ENCODE assay signal across 1 cellular context in genomic region chr19:44875666-44876418, GRCh38.
TF ChIP-seq lines count a peak whose summit lies in the region.

No MANE protein-coding gene starts in this region.

TF ChIP-seq in IMR-90, 13 proteins besides CTCF, POLR2A, EP300 and RAD21:
- TF ChIP-seq BHLHE40 (IDR thresholded peaks at IDR 0.05; ENCODE audit: low read depth, low read length): no peak
- no peak for TF ChIP-seq SMC3 (IDR thresholded peaks at IDR 0.05; ENCODE audit: low read depth, low read length)
- TF ChIP-seq FOS (IDR thresholded peaks at IDR 0.05; ENCODE audit: low read depth, low read length): no peak
- TF ChIP-seq CHD1 (IDR thresholded peaks at IDR 0.05; ENCODE audit: low read depth, low read length): no peak
- no peak for TF ChIP-seq CEBPB (IDR thresholded peaks at IDR 0.05; ENCODE audit: low read depth, low read length)
- no peak for TF ChIP-seq MXI1 (IDR thresholded peaks at IDR 0.05; ENCODE audit: borderline replicate concordance, low read depth, low read length)
- no peak for TF ChIP-seq MAFK (IDR thresholded peaks at IDR 0.05; ENCODE audit: low read depth, low read length)
- no peak for TF ChIP-seq RFX5 (IDR thresholded peaks at IDR 0.05; ENCODE audit: low read depth, low read length)
- no peak for TF ChIP-seq MAZ (IDR thresholded peaks at IDR 0.05; ENCODE audit: borderline replicate concordance, low read depth, low read length)
- TF ChIP-seq ELK1 (IDR thresholded peaks at IDR 0.05; ENCODE audit: borderline replicate concordance, low read depth, low read length): no peak
- TF ChIP-seq USF2 (IDR thresholded peaks at IDR 0.05; ENCODE audit: low read depth, low read length): no peak
